13 cellular contexts compared by ENCODE assay signal in the genomic region with DNA sequence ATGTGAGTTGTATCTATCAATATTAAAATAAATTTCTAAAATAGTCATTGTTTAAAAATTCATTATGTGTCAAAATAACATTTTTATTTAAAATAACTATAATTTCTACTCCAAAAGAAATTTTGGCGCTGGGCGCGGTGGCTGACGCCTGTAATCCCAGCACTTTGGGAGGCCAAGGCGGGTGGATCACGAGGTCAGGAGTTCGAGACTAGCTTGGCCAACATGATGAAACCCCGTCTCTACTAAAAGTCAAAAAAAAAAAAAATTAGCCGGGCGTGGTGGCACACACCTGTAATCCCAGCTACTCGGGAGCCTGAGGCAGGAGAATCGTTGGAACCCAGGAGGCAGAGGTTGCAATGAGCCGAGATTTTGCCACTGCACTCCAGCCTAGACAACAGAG. TPM values are rescaled to one million over a fixed set of nuclear protein-coding genes. Genes with fewer than 3 reads are reported as not detected.
DNase-seq lines count a peak whose midpoint lies in the region; ATAC-seq and TF ChIP-seq lines count a peak whose summit lies in the region.
"Not testable (repeated sequence)": the region's sequence is repeated elsewhere in the genome, so short reads cannot be mapped to it uniquely, and the experiment has no call there.
"Had no signal": no experiment of that assay in that cellular context is flagged by ENCODE, and none has a peak within 500 bp of the region (broad histone marks: within the 10 kb centered on the region; RNA-seq: fewer than 3 reads in every experiment).

No MANE protein-coding gene starts in this region.

- not testable (repeated sequence) for H3K27me3 ChIP-seq in OCI-LY3 (ENCODE audit: low read depth, low read length); esophagus muscularis mucosa

- H3K9me3 Mint-ChIP-seq in IgD-negative memory B cell = not testable (repeated sequence)
- peaks cover 13% of the 10 kb centered on the region for H3K9me3 Mint-ChIP-seq in activated B cell treated with CpG ODN at 0.5 μM for 24 hours
- peaks cover 12% of the 10 kb centered on the region for H3K9me3 Mint-ChIP-seq in stimulated activated memory B cell treated with anti-CD40 and anti-IgM and Interleukin-4, amounts not matched to agents 10 μg/mL and 1 μg/mL and 100 μg/mL, for 72 hours

- peak overlapping the region; percentile 61 for H3K4me2 ChIP-seq in OCI-LY3 (ENCODE audit: low read length)

- H3K4me3 ChIP-seq in OCI-LY3 (ENCODE audit: low read length); esophagus muscularis mucosa: not testable (repeated sequence)

- intact Hi-C loops in activated B cell treated with CpG ODN at 0.5 μM for 24 hours (cut with micrococcal nuclease) = loop anchor here (1.0 to 5.0 kb wide), 4 partner anchors 9 to 352 kb away; partner anchors contain the start of gene PRMT1
- intact Hi-C loops in esophagus muscularis mucosa (cut with DNase I) = loop anchor here (10.0 kb wide), 2 partner anchors 61 to 101 kb away; no protein-coding TSS in a partner anchor

- TF ChIP-seq EP300 in esophagus muscularis mucosa (IDR thresholded peaks at IDR 0.05) = not testable (repeated sequence)

- POLR2A ChIA-PET in activated B cell treated with CpG ODN at 0.5 μM for 24 hours (lab: Charles Lee) = interaction anchor here (0.6 to 16.2 kb wide), 14 partner anchors 14 to 170 kb away, joined by 3 to 757 read pairs (median 4); partner anchors contain the start of genes CD37, RPS11 and TEAD2

- peaks cover 16% of the 10 kb centered on the region for H3K79me2 ChIP-seq in OCI-LY3 (ENCODE audit: low read length)

- not testable (repeated sequence) for ATAC-seq in activated B cell treated with CpG ODN at 0.5 μM for 24 hours (ENCODE audit: low read depth); stimulated activated memory B cell treated with anti-CD40 and anti-IgM and Interleukin-4, amounts not matched to agents 10 μg/mL and 1 μg/mL and 100 μg/mL, for 72 hours

- H3K27me3 Mint-ChIP-seq in IgD-negative memory B cell; activated B cell treated with CpG ODN at 0.5 μM for 24 hours; stimulated activated memory B cell treated with anti-CD40 and anti-IgM and Interleukin-4, amounts not matched to agents 10 μg/mL and 1 μg/mL and 100 μg/mL, for 72 hours: not testable (repeated sequence)

- peak overlapping the region; percentile 26; the same call in 1 of the 2 replicates for H3K9ac ChIP-seq in OCI-LY3 (ENCODE audit: low read length)

- H3K9me3 ChIP-seq in OCI-LY3 (ENCODE audit: insufficient read depth, low read length); esophagus muscularis mucosa: not testable (repeated sequence)

- not testable (repeated sequence) for TF ChIP-seq POLR2A in esophagus muscularis mucosa (IDR thresholded peaks at IDR 0.05; ENCODE audit: low read depth)

- not testable (repeated sequence) for H2AFZ ChIP-seq in OCI-LY3 (ENCODE audit: low read depth, low read length)

- H4K20me1 ChIP-seq in OCI-LY3 (ENCODE audit: insufficient read depth, low read length) = not testable (repeated sequence)

- peaks cover 39 to 43% (median 42%) of the 10 kb centered on the region in 3 donors for H3K4me1 Mint-ChIP-seq in IgD-negative memory B cell
- H3K4me1 Mint-ChIP-seq in activated B cell treated with CpG ODN at 0.5 μM for 24 hours = peaks cover 82% of the 10 kb centered on the region
- peaks cover 51% of the 10 kb centered on the region for H3K4me1 Mint-ChIP-seq in stimulated activated memory B cell treated with anti-CD40 and anti-IgM and Interleukin-4, amounts not matched to agents 10 μg/mL and 1 μg/mL and 100 μg/mL, for 72 hours

- H3K27ac Mint-ChIP-seq in IgD-negative memory B cell (peak overlapping the region; percentile 86 to 97 (median 90)), activated B cell treated with CpG ODN at 0.5 μM for 24 hours (peak overlapping the region; percentile 100)
- peak overlapping the region; percentile 96 for H3K27ac Mint-ChIP-seq in stimulated activated memory B cell treated with anti-CD40 and anti-IgM and Interleukin-4, amounts not matched to agents 10 μg/mL and 1 μg/mL and 100 μg/mL, for 72 hours

- peaks cover 24% of the 10 kb centered on the region for H3K36me3 ChIP-seq in OCI-LY3 (replicated peaks; ENCODE audit: low read depth, low read length)
- peaks cover 0 to 16% (median 0%) of the 10 kb centered on the region in 4 donors for H3K36me3 ChIP-seq in esophagus muscularis mucosa

- H3K4me3 Mint-ChIP-seq in IgD-negative memory B cell (peak overlapping the region; percentile 30 to 88 (median 76)), activated B cell treated with CpG ODN at 0.5 μM for 24 hours (peak overlapping the region; percentile 56)
- peak overlapping the region; percentile 68 for H3K4me3 Mint-ChIP-seq in stimulated activated memory B cell treated with anti-CD40 and anti-IgM and Interleukin-4, amounts not matched to agents 10 μg/mL and 1 μg/mL and 100 μg/mL, for 72 hours

- CTCF ChIA-PET in activated B cell treated with CpG ODN at 0.5 μM for 24 hours (lab: Charles Lee) = interaction anchor here (1.0 to 1.6 kb wide), 4 partner anchors 11 to 24 kb away, joined by 4 to 6 read pairs (median 5); no protein-coding TSS in a partner anchor

- DNase-seq in activated B cell treated with CpG ODN at 0.5 μM for 24 hours = not testable (repeated sequence)
- DNase-seq in esophagus muscularis mucosa (ENCODE audit: extremely low spot score) (peak; percentile 47), mesenteric fat pad (ENCODE audit: low spot score) (peak; percentile 9), ureter (ENCODE audit: low spot score) (peak; percentile 28)

- peak overlapping the region; percentile 99 for H3K27ac ChIP-seq in OCI-LY3 (ENCODE audit: low read length)
- not testable (repeated sequence) for H3K27ac ChIP-seq in esophagus muscularis mucosa (replicated peaks in 1 of 4)

- H3K4me1 ChIP-seq in OCI-LY3 (ENCODE audit: low read length) = peaks cover 56% of the 10 kb centered on the region
- H3K4me1 ChIP-seq in esophagus muscularis mucosa = not testable (repeated sequence)

- TF ChIP-seq CTCF in OCI-LY3 (IDR thresholded peaks at IDR 0.05; ENCODE audit: low read depth, low read length); activated B cell treated with CpG ODN at 0.5 μM for 24 hours (IDR thresholded peaks at IDR 0.05); esophagus muscularis mucosa (IDR thresholded peaks at IDR 0.05): not testable (repeated sequence)

- H3K36me3 Mint-ChIP-seq in IgD-negative memory B cell (peaks cover 19% of the 10 kb centered on the region), activated B cell treated with CpG ODN at 0.5 μM for 24 hours (ENCODE audit: low read depth) (peaks cover 57% of the 10 kb centered on the region)
- H3K36me3 Mint-ChIP-seq in stimulated activated memory B cell treated with anti-CD40 and anti-IgM and Interleukin-4, amounts not matched to agents 10 μg/mL and 1 μg/mL and 100 μg/mL, for 72 hours = peaks cover 61% of the 10 kb centered on the region

- WGBS in esophagus muscularis mucosa = 94% methylated on average over 13 of the region's 13 CpGs

RNA-seq across cellular contexts. Expression of gene SLC6A16, which starts 0.8 kb away (rescaled TPM):
- polyA plus RNA-seq in IgD-negative memory B cell = 11.6 TPM
- total RNA-seq in activated B cell treated with CpG ODN at 0.5 μM for 24 hours (14.8 and 19.3 TPM in 2 replicates), esophagus muscularis mucosa (1 to 10 TPM in 3 of 4 donors, under 1 TPM in 1; 0.83 to 4.1 (median 2.5) TPM), mesenteric fat pad (3.1 TPM), ureter (2.2 TPM)
- total RNA-seq: HT1080 had no signal

RNA-seq across cellular contexts. Expression of gene CD37, which starts 9.4 kb away (rescaled TPM):
- 754 TPM for polyA plus RNA-seq in IgD-negative memory B cell
- total RNA-seq in activated B cell treated with CpG ODN at 0.5 μM for 24 hours (1,587 and 1,688 TPM in 2 replicates), esophagus muscularis mucosa (10 to 100 TPM in 2 of 4 donors, 1 to 10 TPM in 2; 8.0 to 22.4 (median 11.6) TPM), mesenteric fat pad (32.1 TPM), ureter (11.0 TPM)
- total RNA-seq: H7, HFFc6, HT1080 had no signal
- polyA plus RNA-seq: BJ had no signal

RNA-seq across cellular contexts. Expression of gene TEAD2, which starts 36.5 kb away (rescaled TPM):
- polyA plus RNA-seq in IgD-negative memory B cell = 6.3 TPM
- total RNA-seq in activated B cell treated with CpG ODN at 0.5 μM for 24 hours (5.3 TPM in 2 replicates), esophagus muscularis mucosa (10 to 100 TPM; 40.7 to 73.2 (median 60.5) TPM), mesenteric fat pad (48.3 TPM), ureter (22.9 TPM)
- total RNA-seq: CD4-positive, alpha-beta memory T cell had no signal
- polyA plus RNA-seq: CD14-positive monocyte; CD4-positive, alpha-beta memory T cell had no signal

RNA-seq across cellular contexts. Expression of gene DKKL1, which starts 37.9 kb away (rescaled TPM):
- 1.1 TPM for polyA plus RNA-seq in IgD-negative memory B cell
- total RNA-seq in activated B cell treated with CpG ODN at 0.5 μM for 24 hours = 0.71 and 0.76 TPM in 2 replicates
- total RNA-seq in esophagus muscularis mucosa = under 1 TPM in 3 of 4 donors, not detected in 1; 0.40 to 0.83 (median 0.83) TPM
- not detected for total RNA-seq in mesenteric fat pad
- total RNA-seq in ureter = 0.62 TPM
- total RNA-seq: CD4-positive, alpha-beta memory T cell; HFFc6; HT1080 had no signal
- polyA plus RNA-seq: CD14-positive monocyte; CD4-positive, alpha-beta memory T cell had no signal

Comparison
In these comparisons a context has a peak if more than half of its experiments do, and no peak if none do; other contexts are left out.
1. RNA of gene CD37, which starts 9.4 kb away (total RNA-seq): 1,587 to 1,688 TPM in activated B cell treated with CpG ODN at 0.5 μM for 24 hours; 32.1 TPM in mesenteric fat pad (single experiment), 8.0 to 22.4 TPM in esophagus muscularis mucosa and 11.0 TPM in ureter (single experiment); every median in the first group is over 10 times any median in the second.
2. Peak in every context shown above with its lines, with median percentiles within 50 percentile points of each other: H3K27ac Mint-ChIP-seq and H3K4me3 Mint-ChIP-seq.